Comparison of ENCODE assay signal across 32 cellular contexts in the genomic region with DNA sequence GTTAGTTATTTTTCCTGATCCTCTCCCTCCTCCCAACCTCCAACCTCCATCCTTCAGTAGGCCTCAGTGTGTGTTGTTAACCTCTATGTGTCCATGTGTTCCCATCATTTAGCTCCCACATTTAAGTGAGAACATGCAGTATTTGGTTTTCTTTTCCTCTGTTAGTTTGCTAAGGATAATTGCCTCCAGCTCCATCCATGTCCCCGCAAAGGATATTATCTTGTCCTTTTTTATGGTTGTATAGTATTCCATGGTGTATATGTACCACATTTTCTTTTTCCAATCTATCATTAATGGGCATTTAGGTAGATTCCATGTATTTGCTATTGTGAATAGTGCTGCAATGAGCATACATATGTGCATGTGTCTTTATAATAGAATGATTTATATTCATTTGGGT. TPM values are rescaled to one million over a fixed set of nuclear protein-coding genes. Genes with fewer than 3 reads are reported as not detected.
"Had no signal": no experiment of that assay in that cellular context is flagged by ENCODE, and none has a peak within 500 bp of the region (broad histone marks: within the 10 kb centered on the region; RNA-seq: fewer than 3 reads in every experiment).

No MANE protein-coding gene starts in this region.

- FAIRE-seq: urothelium cell line had no signal

- H3K4me3 Mint-ChIP-seq: stimulated activated effector memory CD8-positive, alpha-beta T cell treated with anti-CD3 and anti-CD28 coated beads, Interleukin-12 subunit alpha, Interleukin-12 subunit beta, amount 100 ng/mL, for 72 hours; stimulated activated memory B cell treated with anti-CD40 and anti-IgM and Interleukin-4, amounts not matched to agents 10 μg/mL and 1 μg/mL and 100 μg/mL, for 72 hours; stimulated activated naive B cell treated with anti-CD40 and anti-IgM and Interleukin-4, amounts not matched to agents 10 μg/mL and 1 μg/mL and 100 μg/mL, for 72 hours; stimulated activated naive CD8-positive, alpha-beta T cell treated with anti-CD3 and anti-CD28 coated beads, Interleukin-15, amount 100 ng/mL, for 72 hours; stimulated activated naive CD8-positive, alpha-beta T cell treated with anti-CD3 and anti-CD28 coated beads, Interleukin-15, Interleukin-2, amounts not matched to agents 100 ng/mL and 50 ng/mL, for 24 hours; type B pancreatic cell had no signal

- H3K27ac ChIP-seq: stomach, suprapubic skin, testis, thoracic aorta, thyroid gland, tibial artery, tibial nerve, transverse colon, upper lobe of left lung, upper lobe of right lung, uterus, vagina had no signal

- DNase-seq: stimulated activated CD4-positive, alpha-beta T cell treated with anti-CD3 and anti-CD28 coated beads, Interleukin-2, amount 100 ng/mL, for 48 hours; stimulated activated CD4-positive, alpha-beta T cell treated with anti-CD3 and anti-CD28 coated beads, Interleukin-4, amount 100 ng/mL, for 1 hour; stimulated activated CD4-positive, alpha-beta T cell treated with anti-CD3 and anti-CD28 coated beads, Interleukin-4, amount 100 ng/mL, for 24 hours; stimulated activated CD4-positive, alpha-beta T cell treated with anti-CD3 and anti-CD28 coated beads, Interleukin-4, amount 100 ng/mL, for 4 hours; stimulated activated CD8-positive, alpha-beta memory T cell treated with anti-CD3 and anti-CD28 coated beads, Interleukin-4, amount 100 ng/mL, for 48 hours; stimulated activated naive B cell treated with anti-CD40 and anti-IgM and Interleukin-4, amounts not matched to agents 10 μg/mL and 1 μg/mL and 100 μg/mL, for 72 hours; stimulated activated naive CD4-positive, alpha-beta T cell; stimulated activated naive CD4-positive, alpha-beta T cell treated with Interleukin-2 at 50 U/mL for 16 hours; stimulated activated naive CD8-positive, alpha-beta T cell treated with anti-CD3 and anti-CD28 coated beads, Interleukin-15, amount 100 ng/mL, for 72 hours; stimulated activated naive CD8-positive, alpha-beta T cell treated with anti-CD3 and anti-CD28 coated beads, Interleukin-15, Interleukin-2, amounts not matched to agents 100 U/mL and 50 U/mL, for 24 hours; stomach; substantia nigra; testis; thyroid gland; tibial artery; transverse colon; trophoblast cell; upper lobe of left lung; upper lobe of right lung; uterus had no signal

- H3K9me3 Mint-ChIP-seq: stimulated activated effector memory CD8-positive, alpha-beta T cell treated with anti-CD3 and anti-CD28 coated beads, Interleukin-12 subunit alpha, Interleukin-12 subunit beta, amount 100 ng/mL, for 72 hours; stimulated activated memory B cell treated with anti-CD40 and anti-IgM and Interleukin-4, amounts not matched to agents 10 μg/mL and 1 μg/mL and 100 μg/mL, for 72 hours; stimulated activated naive CD8-positive, alpha-beta T cell treated with anti-CD3 and anti-CD28 coated beads, Interleukin-15, amount 100 ng/mL, for 72 hours; stimulated activated naive CD8-positive, alpha-beta T cell treated with anti-CD3 and anti-CD28 coated beads, Interleukin-15, Interleukin-2, amounts not matched to agents 100 ng/mL and 50 ng/mL, for 24 hours; type B pancreatic cell had no signal

- H3K27me3 Mint-ChIP-seq: stimulated activated memory B cell treated with anti-CD40 and anti-IgM and Interleukin-4, amounts not matched to agents 10 μg/mL and 1 μg/mL and 100 μg/mL, for 72 hours; stimulated activated naive B cell treated with anti-CD40 and anti-IgM and Interleukin-4, amounts not matched to agents 10 μg/mL and 1 μg/mL and 100 μg/mL, for 72 hours; stimulated activated naive CD8-positive, alpha-beta T cell treated with anti-CD3 and anti-CD28 coated beads, Interleukin-15, amount 100 ng/mL, for 72 hours; stimulated activated naive CD8-positive, alpha-beta T cell treated with anti-CD3 and anti-CD28 coated beads, Interleukin-15, Interleukin-2, amounts not matched to agents 100 ng/mL and 50 ng/mL, for 24 hours; type B pancreatic cell had no signal

- H3K4me3 ChIP-seq: stomach, suprapubic skin, testis, thoracic aorta, thyroid gland, tibial artery, tibial nerve, transverse colon, upper lobe of left lung, upper lobe of right lung, uterus, vagina had no signal

- H3K4me1 ChIP-seq: stomach, suprapubic skin, testis, thyroid gland, tibial artery, tibial nerve, transverse colon, upper lobe of left lung, upper lobe of right lung, uterus, vagina had no signal

- H3K27ac Mint-ChIP-seq: stimulated activated effector memory CD8-positive, alpha-beta T cell treated with anti-CD3 and anti-CD28 coated beads, Interleukin-12 subunit alpha, Interleukin-12 subunit beta, amount 100 ng/mL, for 72 hours; stimulated activated memory B cell treated with anti-CD40 and anti-IgM and Interleukin-4, amounts not matched to agents 10 μg/mL and 1 μg/mL and 100 μg/mL, for 72 hours; stimulated activated naive B cell treated with anti-CD40 and anti-IgM and Interleukin-4, amounts not matched to agents 10 μg/mL and 1 μg/mL and 100 μg/mL, for 72 hours; stimulated activated naive CD8-positive, alpha-beta T cell treated with anti-CD3 and anti-CD28 coated beads, Interleukin-15, amount 100 ng/mL, for 72 hours; stimulated activated naive CD8-positive, alpha-beta T cell treated with anti-CD3 and anti-CD28 coated beads, Interleukin-15, Interleukin-2, amounts not matched to agents 100 ng/mL and 50 ng/mL, for 24 hours; type B pancreatic cell had no signal

- H3K36me3 ChIP-seq: stomach, suprapubic skin, thoracic aorta, thyroid gland, tibial artery, tibial nerve, transverse colon, upper lobe of left lung, upper lobe of right lung, uterus, vagina had no signal

- H3K27me3 ChIP-seq: stomach, suprapubic skin, testis, thyroid gland, tibial artery, tibial nerve, transverse colon, upper lobe of left lung, upper lobe of right lung, uterus, vagina had no signal

- H3K4me1 Mint-ChIP-seq: stimulated activated effector memory CD8-positive, alpha-beta T cell treated with anti-CD3 and anti-CD28 coated beads, Interleukin-12 subunit alpha, Interleukin-12 subunit beta, amount 100 ng/mL, for 72 hours; stimulated activated memory B cell treated with anti-CD40 and anti-IgM and Interleukin-4, amounts not matched to agents 10 μg/mL and 1 μg/mL and 100 μg/mL, for 72 hours; stimulated activated naive B cell treated with anti-CD40 and anti-IgM and Interleukin-4, amounts not matched to agents 10 μg/mL and 1 μg/mL and 100 μg/mL, for 72 hours; stimulated activated naive CD8-positive, alpha-beta T cell treated with anti-CD3 and anti-CD28 coated beads, Interleukin-15, amount 100 ng/mL, for 72 hours had no signal

- ATAC-seq: stimulated activated effector memory CD8-positive, alpha-beta T cell treated with anti-CD3 and anti-CD28 coated beads, Interleukin-12 subunit alpha, Interleukin-12 subunit beta, amount 100 ng/mL, for 72 hours; stimulated activated memory B cell treated with anti-CD40 and anti-IgM and Interleukin-4, amounts not matched to agents 10 μg/mL and 1 μg/mL and 100 μg/mL, for 72 hours; stimulated activated naive B cell treated with anti-CD40 and anti-IgM and Interleukin-4, amounts not matched to agents 10 μg/mL and 1 μg/mL and 100 μg/mL, for 72 hours; stimulated activated naive CD8-positive, alpha-beta T cell treated with anti-CD3 and anti-CD28 coated beads, Interleukin-15, amount 100 ng/mL, for 72 hours; stimulated activated naive CD8-positive, alpha-beta T cell treated with anti-CD3 and anti-CD28 coated beads, Interleukin-15, Interleukin-2, amounts not matched to agents 100 U/mL and 50 U/mL, for 24 hours; upper lobe of right lung had no signal

- H3K9me3 ChIP-seq: stomach, suprapubic skin, testis, thoracic aorta, thyroid gland, tibial artery, tibial nerve, transverse colon, upper lobe of left lung, upper lobe of right lung, uterus, vagina had no signal

- H3K36me3 Mint-ChIP-seq: stimulated activated effector memory CD8-positive, alpha-beta T cell treated with anti-CD3 and anti-CD28 coated beads, Interleukin-12 subunit alpha, Interleukin-12 subunit beta, amount 100 ng/mL, for 72 hours; stimulated activated memory B cell treated with anti-CD40 and anti-IgM and Interleukin-4, amounts not matched to agents 10 μg/mL and 1 μg/mL and 100 μg/mL, for 72 hours; stimulated activated naive B cell treated with anti-CD40 and anti-IgM and Interleukin-4, amounts not matched to agents 10 μg/mL and 1 μg/mL and 100 μg/mL, for 72 hours; type B pancreatic cell had no signal

RNA-seq across cellular contexts. Expression of a gene that starts 54.5 kb away (rescaled TPM):
- total RNA-seq: stomach, suprapubic skin, temporal lobe, thoracic aorta, transverse colon, upper lobe of right lung, ureter, urinary bladder, uterus, vagina had no signal
- polyA plus RNA-seq: stomach, urinary bladder had no signal
